Comparison of ENCODE assay signal across 8 cellular contexts in genomic region chr10:96719850-96720421, GRCh38. TPM values are rescaled to one million over a fixed set of nuclear protein-coding genes. Genes with fewer than 3 reads are reported as not detected.
DNase-seq lines count a peak whose midpoint lies in the region; ATAC-seq, FAIRE-seq and TF ChIP-seq lines count a peak whose summit lies in the region.

No MANE protein-coding gene starts in this region.

- no peaks in the 10 kb centered on the region for H3K79me2 ChIP-seq in DND-41 (ENCODE audit: insufficient read depth, low read length)
- H3K79me2 ChIP-seq in endothelial cell of umbilical vein (ENCODE audit: control insufficient read depth, insufficient read depth, low read length), result no peaks in the 10 kb centered on the region

- H3K27ac Mint-ChIP-seq in activated CD4-positive, alpha-beta memory T cell treated with anti-CD3 and anti-CD28 coated beads, Interleukin-2, amount 10 ng/mL, durations not matched to agents 7 days and 5 days, result no peak overlapping the region
- peak overlapping the region in 8 of 10 donors; percentile 53 to 94 (median 90) for H3K27ac Mint-ChIP-seq in naive thymus-derived CD8-positive, alpha-beta T cell

- H3K9me3 Mint-ChIP-seq in activated CD4-positive, alpha-beta memory T cell treated with anti-CD3 and anti-CD28 coated beads, Interleukin-2, amount 10 ng/mL, durations not matched to agents 7 days and 5 days, result no peaks in the 10 kb centered on the region
- H3K9me3 Mint-ChIP-seq in naive thymus-derived CD8-positive, alpha-beta T cell, result no peaks in the 10 kb centered on the region

- H3K4me1 Mint-ChIP-seq in activated CD4-positive, alpha-beta memory T cell treated with anti-CD3 and anti-CD28 coated beads, Interleukin-2, amount 10 ng/mL, durations not matched to agents 7 days and 5 days, result peaks cover 19% of the 10 kb centered on the region
- H3K4me1 Mint-ChIP-seq in naive thymus-derived CD8-positive, alpha-beta T cell, result peaks cover 16 to 60% (median 21%) of the 10 kb centered on the region in 4 donors

- no peak overlapping the region for H2AFZ ChIP-seq in DND-41 (ENCODE audit: low read depth, low read length)
- peak overlapping the region; percentile 90 for H2AFZ ChIP-seq in endothelial cell of umbilical vein (ENCODE audit: low read depth, low read length)

- peaks cover 12% of the 10 kb centered on the region for H3K27me3 Mint-ChIP-seq in activated CD4-positive, alpha-beta memory T cell treated with anti-CD3 and anti-CD28 coated beads, Interleukin-2, amount 10 ng/mL, durations not matched to agents 7 days and 5 days
- no peaks in the 10 kb centered on the region for H3K27me3 Mint-ChIP-seq in naive thymus-derived CD8-positive, alpha-beta T cell

- H3K9ac ChIP-seq in DND-41 (ENCODE audit: low read depth, low read length) (peak overlapping the region; percentile 44; the same call in 1 of the 2 replicates), endothelial cell of umbilical vein (replicated peaks; ENCODE audit: extremely low read depth, insufficient read depth, low read length) (no peak overlapping the region)

- H3K27me3 ChIP-seq in DND-41 (ENCODE audit: insufficient read depth, low read length, poor library complexity) (peaks cover 7% of the 10 kb centered on the region), endothelial cell of umbilical vein (ENCODE audit: control insufficient read depth in 2 of 2, insufficient read depth in 2 of 2, low read length in 2 of 2) (peaks cover 13 to 19% of the 10 kb centered on the region in 2 experiments)

- intact Hi-C loops in endothelial cell of umbilical vein (cut with micrococcal nuclease), result no loop called here

- no peaks in the 10 kb centered on the region for H4K20me1 ChIP-seq in DND-41 (ENCODE audit: insufficient read depth, low read length)
- no peaks in the 10 kb centered on the region for H4K20me1 ChIP-seq in endothelial cell of umbilical vein (replicated peaks; ENCODE audit: control insufficient read depth, extremely low read depth, insufficient read depth, low read length)

- H3K4me2 ChIP-seq in DND-41 (ENCODE audit: insufficient read depth, low read length) (peak overlapping the region; percentile 62), endothelial cell of umbilical vein (ENCODE audit: insufficient read depth, low read length) (peak overlapping the region; percentile 43)

- peak overlapping the region in 1 of 2 experiments; percentile 43; a peak in 2 of 4 replicates for H3K4me3 ChIP-seq in DND-41 (ENCODE audit: low read depth in 1 of 2, low read length in 2 of 2)
- peak overlapping the region; percentile 56 for H3K4me3 ChIP-seq in LNCaP clone FGC (ENCODE audit: low read depth, low read length)
- peak overlapping the region in 2 of 3 experiments; percentile 9 to 19 for H3K4me3 ChIP-seq in endothelial cell of umbilical vein (replicated peaks in 1 of 3; ENCODE audit: insufficient read depth in 1 of 3, low read depth in 1 of 3, low read length in 3 of 3)

- TF ChIP-seq CTCF in DND-41 (IDR thresholded peaks at IDR 0.05; ENCODE audit: borderline replicate concordance, extremely low read depth, low read length, poor library complexity, severe bottlenecking), result peak; percentile 13
- 0 out of 2 replicates have a peak, but pooled peaks have one; percentile 37 for TF ChIP-seq CTCF in LNCaP clone FGC (IDR thresholded peaks at IDR 0.05; ENCODE audit: control insufficient read depth, extremely low read depth, insufficient read depth)
- peak; percentile 25 to 52 for TF ChIP-seq CTCF in endothelial cell of umbilical vein (IDR thresholded peaks at IDR 0.05; ENCODE audit: extremely low read depth in 1 of 2, insufficient read depth in 1 of 2, low read depth in 1 of 2, low read length in 2 of 2)

- no peaks in the 10 kb centered on the region for H3K36me3 ChIP-seq in DND-41 (ENCODE audit: insufficient read depth, low read length)
- H3K36me3 ChIP-seq in endothelial cell of umbilical vein (ENCODE audit: control insufficient read depth in 2 of 2, extremely low read depth in 1 of 2, insufficient read depth in 2 of 2, low read length in 2 of 2), result no peaks in the 10 kb centered on the region

- no peak overlapping the region; the same call in 1 of the 2 replicates for H3K27ac ChIP-seq in DND-41 (ENCODE audit: low read length)
- no peak overlapping the region for H3K27ac ChIP-seq in endothelial cell of umbilical vein (ENCODE audit: insufficient read depth, low read depth, low read length)

- no peaks in the 10 kb centered on the region for H3K36me3 Mint-ChIP-seq in activated CD4-positive, alpha-beta memory T cell treated with anti-CD3 and anti-CD28 coated beads, Interleukin-2, amount 10 ng/mL, durations not matched to agents 7 days and 5 days (ENCODE audit: low read depth)
- no peaks in the 10 kb centered on the region for H3K36me3 Mint-ChIP-seq in naive thymus-derived CD8-positive, alpha-beta T cell

- DNase-seq in DND-41, result no peak
- DNase-seq in LNCaP clone FGC (ENCODE audit: low read depth), result no peak
- peak; percentile 47 for DNase-seq in activated CD4-positive, alpha-beta memory T cell treated with anti-CD3 and anti-CD28 coated beads, Interleukin-2, amount 10 ng/mL, durations not matched to agents 7 days and 5 days
- DNase-seq in endothelial cell of umbilical vein (ENCODE audit: low read depth, low spot score), result no peak
- DNase-seq in naive thymus-derived CD8-positive, alpha-beta T cell, result peak; percentile 8 to 76 (median 26)
- peak; percentile 38 for DNase-seq in stimulated activated naive CD4-positive, alpha-beta T cell treated with Interleukin-2 at 50 U/mL for 16 hours (lab: John Stamatoyannopoulos, UW)
- DNase-seq in SW 1271 (lab: John Stamatoyannopoulos, UW), result no peak

- H3K4me3 Mint-ChIP-seq in activated CD4-positive, alpha-beta memory T cell treated with anti-CD3 and anti-CD28 coated beads, Interleukin-2, amount 10 ng/mL, durations not matched to agents 7 days and 5 days, result peak overlapping the region; percentile 81
- H3K4me3 Mint-ChIP-seq in naive thymus-derived CD8-positive, alpha-beta T cell, result peak overlapping the region; percentile 84 to 99 (median 92)

- no peak for TF ChIP-seq POLR2A in endothelial cell of umbilical vein (IDR thresholded peaks at IDR 0.05; ENCODE audit: low read depth, low read length)

- H3K9me3 ChIP-seq in DND-41 (ENCODE audit: insufficient read depth, low read length, severe bottlenecking) (no peaks in the 10 kb centered on the region), endothelial cell of umbilical vein (replicated peaks; ENCODE audit: control insufficient read depth, insufficient read depth, low read length) (no peaks in the 10 kb centered on the region)

- POLR2A ChIA-PET in activated CD4-positive, alpha-beta memory T cell treated with anti-CD3 and anti-CD28 coated beads, Interleukin-2, amount 10 ng/mL, durations not matched to agents 7 days and 5 days (lab: Charles Lee), result no interaction called here
- POLR2A ChIA-PET in endothelial cell of umbilical vein (lab: Charles Lee), result no interaction called here
- POLR2A ChIA-PET in naive thymus-derived CD8-positive, alpha-beta T cell (lab: Charles Lee), result interaction anchor here (0.6 kb wide), 1 partner anchor 114 kb away, joined by 3 read pairs; no protein-coding TSS in a partner anchor

- no peaks in the 10 kb centered on the region for H3K9me1 ChIP-seq in endothelial cell of umbilical vein (replicated peaks; ENCODE audit: control insufficient read depth, extremely low read depth, insufficient read depth, low read length)

- dilution Hi-C loops in endothelial cell of umbilical vein (cut with MboI; ENCODE audit: extremely low pct_ligation_motif_present, low sequenced_read_pairs), result no loop called here

- BruUV-seq in endothelial cell of umbilical vein (replicated peaks; lab: Mats Ljungman, UMichigan), result no TSS peak

- peaks cover 45% of the 10 kb centered on the region for H3K4me1 ChIP-seq in DND-41 (ENCODE audit: insufficient read depth, low read length)
- peaks cover 6% of the 10 kb centered on the region for H3K4me1 ChIP-seq in endothelial cell of umbilical vein (ENCODE audit: control insufficient read depth, extremely low read depth, insufficient read depth, low read length)

- no peak for ATAC-seq in DND-41 (ENCODE audit: insufficient read depth, low read depth)
- peak; percentile 64 for ATAC-seq in GM21723 (IDR thresholded peaks at IDR 0.05; ENCODE audit: unreplicated experiment)
- ATAC-seq in naive thymus-derived CD8-positive, alpha-beta T cell, result peak; percentile 61 to 65

- CTCF ChIA-PET in activated CD4-positive, alpha-beta memory T cell treated with anti-CD3 and anti-CD28 coated beads, Interleukin-2, amount 10 ng/mL, durations not matched to agents 7 days and 5 days (lab: Charles Lee), result no interaction called here
- CTCF ChIA-PET in endothelial cell of umbilical vein (lab: Charles Lee), result no interaction called here

- FAIRE-seq in endothelial cell of umbilical vein (lab: Jason Lieb, UNC), result no peak

TF ChIP-seq in endothelial cell of umbilical vein, 7 proteins besides CTCF, POLR2A, EP300 and RAD21:
- TF ChIP-seq FOS (IDR thresholded peaks at IDR 0.05; ENCODE audit: borderline replicate concordance, insufficient read depth, low read length), result no peak
TF ChIP-seq in endothelial cell of umbilical vein: peak in this region for 0.

RNA-seq across cellular contexts. Expression of gene PIK3AP1, which starts 0.4 kb away (rescaled TPM):
- total RNA-seq in activated CD4-positive, alpha-beta memory T cell treated with anti-CD3 and anti-CD28 coated beads, Interleukin-2, amount 10 ng/mL, durations not matched to agents 7 days and 5 days, result 1 to 10 TPM; 5.7 to 6.6 TPM
- not detected in 2 replicates for total RNA-seq in endothelial cell of umbilical vein
- polyA plus RNA-seq in endothelial cell of umbilical vein, result 0.04 TPM in 1 of 2 replicates, not detected in the other
- 0.01 TPM in 2 replicates for polyA plus RNA-seq in endothelial cell of umbilical vein (2011; cell fraction: cytosol; rRNA removed)
- polyA plus RNA-seq in endothelial cell of umbilical vein (2011; cell fraction: nucleus; rRNA removed), result not detected in 2 replicates
- polyA plus RNA-seq in endothelial cell of umbilical vein (2012), result 0.11 TPM in 1 of 2 replicates, not detected in the other
- polyA minus RNA-seq in endothelial cell of umbilical vein, result not detected in 2 replicates
- not detected for polyA minus RNA-seq in endothelial cell of umbilical vein (2011; cell fraction: cytosol; rRNA and poly(A)+ RNA removed)
- not detected in 2 replicates for polyA minus RNA-seq in endothelial cell of umbilical vein (2011; cell fraction: nucleus; rRNA and poly(A)+ RNA removed)
- total RNA-seq in naive thymus-derived CD8-positive, alpha-beta T cell, result 1 to 10 TPM; 4.7 to 5.2 TPM
- 10 to 100 TPM in 1 of 3 donors, under 1 TPM in 2; 0.77 to 20.2 (median 0.89) TPM for polyA plus RNA-seq in naive thymus-derived CD8-positive, alpha-beta T cell

Comparison
In these comparisons a context has a peak if more than half of its experiments do, and no peak if none do; other contexts are left out.
1. DNase-seq: peak in activated CD4-positive, alpha-beta memory T cell treated with anti-CD3 and anti-CD28 coated beads, Interleukin-2, amount 10 ng/mL, durations not matched to agents 7 days and 5 days (single experiment), naive thymus-derived CD8-positive, alpha-beta T cell (10 of 10) and stimulated activated naive CD4-positive, alpha-beta T cell treated with Interleukin-2 at 50 U/mL for 16 hours (single experiment); none in DND-41 (single experiment), LNCaP clone FGC (single experiment), endothelial cell of umbilical vein (single experiment) and SW 1271 (0 of 2).
2. Peak in every context shown above with its lines, with median percentiles within 50 percentile points of each other: CTCF ChIP-seq.